In genomic region chr5:72517961-72518690, GRCh38 we compare ENCODE assay signal across 11 cellular contexts. TPM values are rescaled to one million over a fixed set of nuclear protein-coding genes. Genes with fewer than 3 reads are reported as not detected.
DNase-seq lines count a peak whose midpoint lies in the region; ATAC-seq, FAIRE-seq and TF ChIP-seq lines count a peak whose summit lies in the region.
"Had no signal": no experiment of that assay in that cellular context is flagged by ENCODE, and none has a peak within 500 bp of the region (broad histone marks: within the 10 kb centered on the region; RNA-seq: fewer than 3 reads in every experiment).

No MANE protein-coding gene starts in this region.

- SMC1A ChIA-PET in GM12878 (lab: Charles Lee; ENCODE audit: uncharacterized antibody, unreplicated experiment) = interaction anchor here (0.6 to 2.3 kb wide), 10 partner anchors 9 to 152 kb away, joined by 3 to 11 read pairs (median 3); no protein-coding TSS in a partner anchor

- peak overlapping the region; percentile 22 for H3K27ac ChIP-seq in GM23248
- peak overlapping the region; percentile 34 for H3K27ac ChIP-seq in GM12878 (ENCODE audit: control insufficient read depth, insufficient read depth)
- no peak overlapping the region for H3K27ac ChIP-seq in HepG2 (ENCODE audit: extremely low read length, insufficient read depth, low read length)

- no peak for TF ChIP-seq POLR2A in GM12878 (IDR thresholded peaks at IDR 0.05; ENCODE audit: low read depth, low read length)
- TF ChIP-seq POLR2A in HepG2 (IDR thresholded peaks at IDR 0.05; ENCODE audit: insufficient read depth in 1 of 2, low read depth in 2 of 2, low read length in 2 of 2) = no peak

- H3K4me3 ChIP-seq in GM23248 = no peak overlapping the region
- H3K4me3 ChIP-seq in GM12878 = no peak overlapping the region
- no peak overlapping the region for H3K4me3 ChIP-seq in HepG2 (replicated peaks in 1 of 3; ENCODE audit: insufficient read depth in 1 of 3, low read depth in 2 of 3, low read length in 3 of 3)

- DNase-seq in GM23248 (peak; percentile 72), GM12878 (ENCODE audit: low read depth, low spot score) (no peak), HepG2 (ENCODE audit: low spot score) (peak; percentile 26), NCI-H748 (lab: John Stamatoyannopoulos, UW; ENCODE audit: unreplicated experiment) (no peak), activated T-cell treated with anti-CD3 and anti-CD28 coated beads for 4 hours (no peak), T-helper 9 cell (no peak)
- no peak for DNase-seq in activated CD4-positive, alpha-beta memory T cell treated with anti-CD3 and anti-CD28 coated beads, Interleukin-2, amount 10 ng/mL, durations not matched to agents 7 days and 5 days
- DNase-seq: DMS 273 treated with DMSO at 0.1 percent for 48 hours, NCI-H1694, posterior cingulate gyrus had no signal

- ATAC-seq in GM12878 (no peak; the same call in 2 of the 3 replicates), HepG2 (peak; percentile 44; the same call in 1 of the 3 replicates)
- peak; percentile 84 for ATAC-seq in stimulated activated memory B cell treated with anti-CD40 and anti-IgM and Interleukin-4, amounts not matched to agents 10 μg/mL and 1 μg/mL and 100 μg/mL, for 72 hours

- 25 to 29% methylated on average over 13 of the region's 13 CpGs for WGBS in GM23248 (ENCODE audit: low coverage in 1 of 2, low lambda C conversion rate in 2 of 2, missing lambda C conversion rate in 2 of 2), 2 experiments
- WGBS in GM12878 (ENCODE audit: insufficient coverage, insufficient replicate concordance, low lambda C conversion rate, missing lambda C conversion rate) = 47% methylated on average over 13 of the region's 13 CpGs
- 20% methylated on average over 13 of the region's 13 CpGs for WGBS in HepG2 (ENCODE audit: low lambda C conversion rate)

- TF ChIP-seq RAD21 in GM12878 (IDR thresholded peaks at IDR 0.05; ENCODE audit: insufficient read depth, low read depth, low read length) (no peak), HepG2 (CRISPR knock-in tag; IDR thresholded peaks at IDR 0.05) (no peak)

- H3K9ac ChIP-seq in GM23248 (0 out of 2 replicates have a peak overlapping the region, but pooled peaks have one; percentile 19), GM12878 (ENCODE audit: control insufficient read depth, insufficient read depth, low read length) (no peak overlapping the region), HepG2 (ENCODE audit: insufficient read depth, low read depth, low read length) (no peak overlapping the region)

- no peaks in the 10 kb centered on the region for H3K36me3 ChIP-seq in GM23248 (ENCODE audit: low read depth)
- H3K36me3 ChIP-seq in GM12878 (ENCODE audit: control insufficient read depth in 2 of 2, insufficient read depth in 2 of 2, low read length in 1 of 2) = no peaks in the 10 kb centered on the region
- H3K36me3 ChIP-seq in HepG2 (replicated peaks in 1 of 2; ENCODE audit: control insufficient read depth in 1 of 2, insufficient read depth in 2 of 2, low read length in 2 of 2) = no peaks in the 10 kb centered on the region

- no peaks in the 10 kb centered on the region for H3K27me3 Mint-ChIP-seq in stimulated activated memory B cell treated with anti-CD40 and anti-IgM and Interleukin-4, amounts not matched to agents 10 μg/mL and 1 μg/mL and 100 μg/mL, for 72 hours
- peaks cover 16% of the 10 kb centered on the region for H3K27me3 Mint-ChIP-seq in activated CD4-positive, alpha-beta memory T cell treated with anti-CD3 and anti-CD28 coated beads, Interleukin-2, amount 10 ng/mL, durations not matched to agents 7 days and 5 days

- H4K20me1 ChIP-seq in GM23248 (ENCODE audit: insufficient read depth) (no peaks in the 10 kb centered on the region), GM12878 (ENCODE audit: control insufficient read depth, insufficient read depth) (no peaks in the 10 kb centered on the region), HepG2 (ENCODE audit: insufficient read depth, low read length) (no peaks in the 10 kb centered on the region)

- intact Hi-C loops in GM12878 (cut with micrococcal nuclease; ENCODE audit: unreplicated experiment) = no loop called here
- intact Hi-C loops in HepG2 (cut with micrococcal nuclease; ENCODE audit: unreplicated experiment) = no loop called here

- CTCF ChIA-PET in GM12878 (lab: Yijun Ruan, JAX) = interaction anchor here (1.2 to 4.0 kb wide), 4 partner anchors 42 to 151 kb away, joined by 4 to 28 read pairs (median 6); no protein-coding TSS in a partner anchor
- CTCF ChIA-PET in HepG2 (lab: Yijun Ruan, JAX; ENCODE audit: low intra/inter-chr PET ratio, low total read pairs) = no interaction called here
- CTCF ChIA-PET in activated CD4-positive, alpha-beta memory T cell treated with anti-CD3 and anti-CD28 coated beads, Interleukin-2, amount 10 ng/mL, durations not matched to agents 7 days and 5 days (lab: Charles Lee) = no interaction called here

- no peaks in the 10 kb centered on the region for H3K9me2 ChIP-seq in GM23248 (ENCODE audit: insufficient read depth)

- BruUV-seq in GM12878 (replicated peaks; lab: Mats Ljungman, UMichigan) = no TSS peak
- BruUV-seq in HepG2 (replicated peaks; lab: Mats Ljungman, UMichigan) = no TSS peak

- TF ChIP-seq CTCF in GM12878 (IDR thresholded peaks at IDR 0.05 in 2 of 3, conservative IDR thresholded peaks at IDR 0.05 in 1 of 3; ENCODE audit: control insufficient read depth in 2 of 3, extremely low read depth in 1 of 3, insufficient read depth in 1 of 3, low read depth in 3 of 3, low read length in 3 of 3) = no peak
- TF ChIP-seq CTCF in HepG2 (CRISPR knock-in tag; IDR thresholded peaks at IDR 0.05) = no peak

- POLR2A ChIA-PET in GM12878 (lab: Charles Lee) (interaction anchor here (0.6 to 1.1 kb wide), 2 partner anchors 29 to 54 kb away, joined by 3 read pairs; no protein-coding TSS in a partner anchor), HepG2 (lab: Yijun Ruan, JAX) (no interaction called here)
- POLR2A ChIA-PET in activated CD4-positive, alpha-beta memory T cell treated with anti-CD3 and anti-CD28 coated beads, Interleukin-2, amount 10 ng/mL, durations not matched to agents 7 days and 5 days (lab: Charles Lee) = no interaction called here

- in situ Hi-C loops in GM23248 (cut with MboI) = no loop called here
- in situ Hi-C loops in GM12878 (cut with MboI) = loop anchor here (10.0 kb wide), 1 partner anchor 143 kb away; no protein-coding TSS in a partner anchor
- in situ Hi-C loops in HepG2 (cut with HindIII; ENCODE audit: extremely low pct_ligation_motif_present, low pct_unique_long_range_greater_than_20kb) = no loop called here

- H3K9me3 ChIP-seq in GM23248 (ENCODE audit: low read depth) (no peaks in the 10 kb centered on the region), GM12878 (replicated peaks; ENCODE audit: control insufficient read depth, insufficient read depth, low read length) (peaks cover 19% of the 10 kb centered on the region), HepG2 (ENCODE audit: low read length) (no peaks in the 10 kb centered on the region)

- FAIRE-seq in GM12878 (lab: Jason Lieb, UNC) = peak; percentile 23
- no peak for FAIRE-seq in HepG2 (lab: Jason Lieb, UNC)

- H3K36me3 Mint-ChIP-seq in stimulated activated memory B cell treated with anti-CD40 and anti-IgM and Interleukin-4, amounts not matched to agents 10 μg/mL and 1 μg/mL and 100 μg/mL, for 72 hours = peaks cover 21% of the 10 kb centered on the region
- no peaks in the 10 kb centered on the region for H3K36me3 Mint-ChIP-seq in activated CD4-positive, alpha-beta memory T cell treated with anti-CD3 and anti-CD28 coated beads, Interleukin-2, amount 10 ng/mL, durations not matched to agents 7 days and 5 days (ENCODE audit: low read depth)

- H3K27ac Mint-ChIP-seq in stimulated activated memory B cell treated with anti-CD40 and anti-IgM and Interleukin-4, amounts not matched to agents 10 μg/mL and 1 μg/mL and 100 μg/mL, for 72 hours = peak overlapping the region; percentile 83
- no peak overlapping the region for H3K27ac Mint-ChIP-seq in activated CD4-positive, alpha-beta memory T cell treated with anti-CD3 and anti-CD28 coated beads, Interleukin-2, amount 10 ng/mL, durations not matched to agents 7 days and 5 days

- TF ChIP-seq EP300 in GM12878 (IDR thresholded peaks at IDR 0.05; ENCODE audit: borderline replicate concordance in 1 of 2, control insufficient read depth in 1 of 2, low read depth in 2 of 2, low read length in 2 of 2) (no peak), HepG2 (IDR thresholded peaks at IDR 0.05; ENCODE audit: low read depth in 2 of 2, low read length in 2 of 2) (no peak), HepG2 (CRISPR knock-in tag; IDR thresholded peaks at IDR 0.05; ENCODE audit: borderline replicate concordance) (no peak)

- peaks cover 19% of the 10 kb centered on the region for H3K4me1 ChIP-seq in GM23248 (ENCODE audit: insufficient read depth)
- peaks cover 11% of the 10 kb centered on the region for H3K4me1 ChIP-seq in GM12878 (ENCODE audit: control insufficient read depth, insufficient read depth, low read length)
- peaks cover 11% of the 10 kb centered on the region for H3K4me1 ChIP-seq in HepG2 (ENCODE audit: insufficient read depth, low read length)

- peaks cover 13% of the 10 kb centered on the region for H3K4me1 Mint-ChIP-seq in stimulated activated memory B cell treated with anti-CD40 and anti-IgM and Interleukin-4, amounts not matched to agents 10 μg/mL and 1 μg/mL and 100 μg/mL, for 72 hours
- no peaks in the 10 kb centered on the region for H3K4me1 Mint-ChIP-seq in activated CD4-positive, alpha-beta memory T cell treated with anti-CD3 and anti-CD28 coated beads, Interleukin-2, amount 10 ng/mL, durations not matched to agents 7 days and 5 days

- H3K27me3 ChIP-seq in GM23248 (replicated peaks; ENCODE audit: insufficient read depth) (no peaks in the 10 kb centered on the region), GM12878 (replicated peaks in 1 of 2; ENCODE audit: control insufficient read depth in 2 of 2, insufficient read depth in 2 of 2, low read length in 1 of 2) (no peaks in the 10 kb centered on the region), HepG2 (ENCODE audit: control insufficient read depth in 1 of 2, insufficient read depth in 2 of 2, low read length in 2 of 2) (no peaks in the 10 kb centered on the region)

- H3K79me2 ChIP-seq in GM23248 (ENCODE audit: insufficient read depth) (no peaks in the 10 kb centered on the region), GM12878 (ENCODE audit: control insufficient read depth, insufficient read depth, low read length) (no peaks in the 10 kb centered on the region), HepG2 (ENCODE audit: insufficient read depth, low read length) (no peaks in the 10 kb centered on the region)

- H3K4me2 ChIP-seq in GM23248 (ENCODE audit: unreplicated experiment) (no peak overlapping the region), GM12878 (ENCODE audit: control insufficient read depth, insufficient read depth) (no peak overlapping the region), HepG2 (ENCODE audit: low read depth, low read length) (peak overlapping the region; percentile 16; the same call in 1 of the 2 replicates)

- H2AFZ ChIP-seq in GM23248 = peak overlapping the region; percentile 80
- H2AFZ ChIP-seq in GM12878 (ENCODE audit: control insufficient read depth, low read depth, low read length) = peak overlapping the region; percentile 55
- H2AFZ ChIP-seq in HepG2 (ENCODE audit: low read length) = no peak overlapping the region

- H3K4me3 Mint-ChIP-seq in stimulated activated memory B cell treated with anti-CD40 and anti-IgM and Interleukin-4, amounts not matched to agents 10 μg/mL and 1 μg/mL and 100 μg/mL, for 72 hours = no peak overlapping the region
- no peak overlapping the region for H3K4me3 Mint-ChIP-seq in activated CD4-positive, alpha-beta memory T cell treated with anti-CD3 and anti-CD28 coated beads, Interleukin-2, amount 10 ng/mL, durations not matched to agents 7 days and 5 days

- H3K9me3 Mint-ChIP-seq in stimulated activated memory B cell treated with anti-CD40 and anti-IgM and Interleukin-4, amounts not matched to agents 10 μg/mL and 1 μg/mL and 100 μg/mL, for 72 hours = peaks cover 5% of the 10 kb centered on the region
- H3K9me3 Mint-ChIP-seq in activated CD4-positive, alpha-beta memory T cell treated with anti-CD3 and anti-CD28 coated beads, Interleukin-2, amount 10 ng/mL, durations not matched to agents 7 days and 5 days = no peaks in the 10 kb centered on the region

- H3F3A ChIP-seq in GM23248 (ENCODE audit: insufficient read depth) = 0 out of 2 replicates have a peak, but pooled peaks cover under 1% of the 10 kb centered on the region

- RAD21 ChIA-PET in GM12878 (lab: Charles Lee; ENCODE audit: unreplicated experiment) = interaction anchor here (1.3 to 2.6 kb wide), 4 partner anchors 28 to 152 kb away, joined by 4 to 7 read pairs (median 6); no protein-coding TSS in a partner anchor

RNA-seq across cellular contexts. Expression of gene ZNF366, which starts 10.9 kb away (rescaled TPM):
- total RNA-seq in GM23248 (2014; rRNA removed; shearing (Covaris generic)) = not detected in 2 replicates
- not detected in 2 replicates for polyA plus RNA-seq in GM23248 (2016; fragmentation: Nextera tagmentation; extraction: Ambion mirVana)
- not detected in 2 replicates for total RNA-seq in GM12878 (2013; cell fraction: nucleolus; rRNA removed)
- total RNA-seq in GM12878 (2014; rRNA removed) = 0.06 TPM in 1 of 2 replicates, not detected in the other
- total RNA-seq in GM12878 (2014; rRNA removed; fragmentation: Illumina TruSeq; extraction: Trizol) = 0.05 TPM in 1 of 2 replicates, not detected in the other
- total RNA-seq in GM12878 (2021) = 0.18 TPM in 1 of 2 replicates, not detected in the other
- polyA plus RNA-seq in GM12878 (2011; ENCODE audit: low read depth) = not detected
- polyA plus RNA-seq in GM12878 (2011; rRNA removed) = not detected in 2 replicates
- polyA plus RNA-seq in GM12878 (2011; cell fraction: cytosol; rRNA removed) = not detected in 2 replicates
- polyA plus RNA-seq in GM12878 (2011; cell fraction: nucleus; rRNA removed) = not detected in 2 replicates
- polyA plus RNA-seq in GM12878 (2012) = 0.04 and 0.08 TPM in 2 replicates
- 0.01 and 0.10 TPM in 2 replicates for polyA plus RNA-seq in GM12878 (2014; fragmentation: Illumina TruSeq; extraction: Trizol)
- not detected for polyA plus RNA-seq in GM12878 (2014; fragmentation: Nextera tagmentation; extraction: Ambion mirVana)
- 0.03 TPM in 1 of 2 replicates, not detected in the other for polyA plus RNA-seq in GM12878 (2014; rRNA removed)
- not detected for polyA plus RNA-seq in GM12878 (2016; fragmentation: Nextera tagmentation; extraction: Ambion mirVana)
- not detected in 2 replicates for polyA minus RNA-seq in GM12878 (2011; rRNA and poly(A)+ RNA removed)
- polyA minus RNA-seq in GM12878 (2011; cell fraction: cytosol; rRNA and poly(A)+ RNA removed) = not detected in 2 replicates
- not detected in 2 replicates for polyA minus RNA-seq in GM12878 (2011; cell fraction: nucleus; rRNA and poly(A)+ RNA removed)
- total RNA-seq in HepG2 (2016; rRNA removed; fragmentation: Illumina TruSeq; extraction: Trizol) = not detected in 2 replicates
- total RNA-seq in HepG2 (2016; cell fraction: cytosol; rRNA removed; fragmentation: Illumina TruSeq; extraction: Trizol; ENCODE audit: low read depth) = not detected in 2 replicates
- total RNA-seq in HepG2 (2016; cell fraction: insoluble cytoplasmic fraction; rRNA removed; fragmentation: Illumina TruSeq; extraction: Trizol) = not detected in 2 replicates
- total RNA-seq in HepG2 (2016; cell fraction: membrane; rRNA removed; fragmentation: Illumina TruSeq; extraction: Trizol) = not detected in 2 replicates
- not detected in 2 replicates for total RNA-seq in HepG2 (2016; cell fraction: nucleus; rRNA removed; fragmentation: Illumina TruSeq; extraction: Trizol)
- polyA plus RNA-seq in HepG2 (2011; rRNA removed) = not detected in 2 replicates
- polyA plus RNA-seq in HepG2 (2011; cell fraction: cytosol; rRNA removed) = not detected in 2 replicates
- not detected in 2 replicates for polyA plus RNA-seq in HepG2 (2011; cell fraction: nucleus; rRNA removed)
- polyA plus RNA-seq in HepG2 (2012) = not detected in 2 replicates
- polyA plus RNA-seq in HepG2 (2016; cell fraction: cytosol; fragmentation: Illumina TruSeq; extraction: Trizol; ENCODE audit: low read depth) = not detected in 2 replicates
- polyA plus RNA-seq in HepG2 (2016; cell fraction: insoluble cytoplasmic fraction; fragmentation: Illumina TruSeq; extraction: Trizol; ENCODE audit: low read depth) = not detected in 2 replicates
- polyA plus RNA-seq in HepG2 (2016; cell fraction: membrane; fragmentation: Illumina TruSeq; extraction: Trizol; ENCODE audit: low read depth) = not detected in 2 replicates
- polyA plus RNA-seq in HepG2 (2016; cell fraction: nucleus; fragmentation: Illumina TruSeq; extraction: Trizol; ENCODE audit: insufficient read depth, low read depth) = not detected in 2 replicates
- polyA minus RNA-seq in HepG2 (2011; rRNA and poly(A)+ RNA removed; ENCODE audit: low replicate concordance) = not detected in 2 replicates
- polyA minus RNA-seq in HepG2 (2011; cell fraction: cytosol; rRNA and poly(A)+ RNA removed) = not detected in 2 replicates
- polyA minus RNA-seq in HepG2 (2011; cell fraction: nucleus; rRNA and poly(A)+ RNA removed) = not detected in 2 replicates
- not detected for total RNA-seq in activated CD4-positive, alpha-beta memory T cell treated with anti-CD3 and anti-CD28 coated beads, Interleukin-2, amount 10 ng/mL, durations not matched to agents 7 days and 5 days

Comparison
In these comparisons a context has a peak if more than half of its experiments do, and no peak if none do; other contexts are left out.
1. DNase-seq: peak in GM23248 (single experiment) and HepG2 (single experiment); none in GM12878 (single experiment), NCI-H748 (single experiment), activated CD4-positive, alpha-beta memory T cell treated with anti-CD3 and anti-CD28 coated beads, Interleukin-2, amount 10 ng/mL, durations not matched to agents 7 days and 5 days (single experiment), activated T-cell treated with anti-CD3 and anti-CD28 coated beads for 4 hours (single experiment) and T-helper 9 cell (single experiment).